7 cellular contexts compared by ENCODE assay signal in the genomic region with DNA sequence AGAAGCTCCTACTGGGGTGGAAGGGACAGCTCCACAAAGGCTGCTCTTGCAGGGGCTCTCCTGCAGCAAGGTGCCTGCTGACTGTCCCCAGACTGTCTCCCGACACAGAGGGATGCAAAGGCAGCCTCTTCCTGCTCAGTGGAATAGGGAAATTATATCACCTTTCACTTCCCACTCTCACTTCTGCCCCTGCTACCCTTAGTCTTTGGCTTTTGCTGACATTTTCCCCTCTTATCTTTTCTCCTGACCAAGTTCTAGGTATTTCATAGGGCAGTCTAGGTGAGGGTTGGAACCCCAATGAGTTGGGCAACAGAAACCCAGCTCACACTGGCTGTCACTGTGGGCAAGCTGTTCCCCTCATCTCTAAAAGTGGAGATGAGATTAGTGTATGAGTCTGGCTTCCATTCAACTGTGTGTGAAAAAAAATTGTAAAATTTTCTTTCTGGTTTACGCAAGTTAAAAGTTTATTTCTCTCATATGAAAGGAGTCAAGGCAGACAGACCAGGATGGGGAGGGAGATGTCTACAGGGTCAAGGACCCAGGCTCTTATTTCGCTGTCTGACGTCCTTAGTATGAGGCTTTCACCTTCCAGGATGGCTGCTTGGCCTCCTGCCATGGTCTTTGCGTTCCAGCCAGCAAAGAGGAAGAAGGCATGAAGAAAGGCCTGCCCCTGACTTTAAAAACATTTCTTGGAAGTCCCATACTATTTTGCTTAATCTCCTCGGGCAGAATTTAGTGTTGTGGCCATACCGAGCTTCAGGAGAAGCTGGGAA. TPM values are rescaled to one million over a fixed set of nuclear protein-coding genes. Genes with fewer than 3 reads are reported as not detected.
DNase-seq lines count a peak whose midpoint lies in the region; ATAC-seq and TF ChIP-seq lines count a peak whose summit lies in the region.

No MANE protein-coding gene starts in this region.

- H3K27ac ChIP-seq in hepatocyte (peak overlapping the region; percentile 53), stomach smooth muscle (ENCODE audit: low read length) (peak overlapping the region; percentile 37)

- TF ChIP-seq CTCF in hepatocyte (IDR thresholded peaks at IDR 0.05; ENCODE audit: poor library complexity) (no peak), GM20000 (IDR thresholded peaks at IDR 0.05; ENCODE audit: extremely low read depth, missing control alignments) (no peak)

- H3K9ac ChIP-seq in adipocyte (ENCODE audit: low read length) (peak overlapping the region; percentile 59), stomach smooth muscle (ENCODE audit: low read length in 2 of 2) (peak overlapping the region; percentile 1 to 36)

- H3K9me2 ChIP-seq in hepatocyte (replicated peaks; ENCODE audit: insufficient read depth), result no peaks in the 10 kb centered on the region

- H3K4me3 ChIP-seq in adipocyte (ENCODE audit: low read length), result no peak overlapping the region
- no peak overlapping the region for H3K4me3 ChIP-seq in hepatocyte
- H3K4me3 ChIP-seq in stomach smooth muscle (ENCODE audit: low read length in 2 of 2), result no peak overlapping the region

- H3K36me3 ChIP-seq in adipocyte (ENCODE audit: control insufficient read depth, insufficient read depth, low read length, severe bottlenecking) (peaks cover 25% of the 10 kb centered on the region), hepatocyte (replicated peaks; ENCODE audit: insufficient read depth, low read depth) (no peaks in the 10 kb centered on the region), stomach smooth muscle (ENCODE audit: control insufficient read depth in 2 of 2, insufficient read depth in 2 of 2, low read length in 2 of 2) (peaks cover 16 to 18% of the 10 kb centered on the region in 2 donors)

- DNase-seq in HUDEP-2 (lab: John Stamatoyannopoulos, UW; ENCODE audit: unreplicated experiment in 76 of 76) (peak in 72 of 76 experiments; percentile 10 to 78 (median 50)), adipocyte (ENCODE audit: low read depth) (peak; percentile 85), hepatocyte (ENCODE audit: low spot score) (peak; percentile 53), NCI-H2081 (lab: John Stamatoyannopoulos, UW) (no peak), GM20000 (ENCODE audit: low spot score) (no peak)

- H3K4me2 ChIP-seq in hepatocyte, result no peak overlapping the region

- WGBS in hepatocyte (ENCODE audit: low lambda C conversion rate, missing lambda C conversion rate), result 60% methylated on average over 7 of the region's 7 CpGs

- H3K27me3 ChIP-seq in adipocyte (replicated peaks; ENCODE audit: control insufficient read depth, insufficient read depth, low read length) (no peaks in the 10 kb centered on the region), hepatocyte (no peaks in the 10 kb centered on the region), stomach smooth muscle (ENCODE audit: control insufficient read depth in 1 of 2, insufficient read depth in 2 of 2, low read length in 2 of 2) (no peaks in the 10 kb centered on the region)

- no peaks in the 10 kb centered on the region for H3K9me3 ChIP-seq in adipocyte (ENCODE audit: control insufficient read depth, low read length)
- no peaks in the 10 kb centered on the region for H3K9me3 ChIP-seq in hepatocyte (ENCODE audit: low read depth)
- H3K9me3 ChIP-seq in stomach smooth muscle (ENCODE audit: control insufficient read depth in 2 of 2, low read length in 2 of 2), result no peaks in the 10 kb centered on the region

- no peaks in the 10 kb centered on the region for H4K20me1 ChIP-seq in hepatocyte (ENCODE audit: insufficient read depth, poor library complexity, severe bottlenecking)

- no peaks in the 10 kb centered on the region for H3K79me2 ChIP-seq in hepatocyte

- peaks cover 13% of the 10 kb centered on the region for H3K4me1 ChIP-seq in adipocyte (ENCODE audit: control insufficient read depth, insufficient read depth, low read length)
- peaks cover 11% of the 10 kb centered on the region for H3K4me1 ChIP-seq in hepatocyte (ENCODE audit: insufficient read depth)
- H3K4me1 ChIP-seq in stomach smooth muscle (ENCODE audit: control insufficient read depth, insufficient read depth, low read length), result peaks cover 4% of the 10 kb centered on the region

- H2AFZ ChIP-seq in hepatocyte, result no peak overlapping the region

- no peak for ATAC-seq in GM19328 (IDR thresholded peaks at IDR 0.05; ENCODE audit: unreplicated experiment)

RNA-seq across cellular contexts. Expression of a gene that starts 7.5 kb away (rescaled TPM):
- 7.9 and 8.6 TPM in 2 replicates for total RNA-seq in hepatocyte
- 3.1 and 6.0 TPM in 2 replicates for polyA plus RNA-seq in hepatocyte

RNA-seq across cellular contexts. Expression of a gene that starts 50.0 kb away (rescaled TPM):
- total RNA-seq in hepatocyte, result 63.8 and 80.3 TPM in 2 replicates
- 54.3 and 55.5 TPM in 2 replicates for polyA plus RNA-seq in hepatocyte

RNA-seq across cellular contexts. Expression of a gene that starts 50.6 kb away (rescaled TPM):
- total RNA-seq in hepatocyte, result 53.6 and 59.6 TPM in 2 replicates
- polyA plus RNA-seq in hepatocyte, result 46.6 and 48.3 TPM in 2 replicates

Comparison
In these comparisons a context has a peak if more than half of its experiments do, and no peak if none do; other contexts are left out.
1. DNase-seq: peak in HUDEP-2 (72 of 76), adipocyte (single experiment) and hepatocyte (single experiment); none in NCI-H2081 (0 of 2) and GM20000 (single experiment).